20 cellular contexts compared by ENCODE assay signal in genomic region chr22:27434898-27435297, GRCh38.
A peak's percentile ranks its signal among the peaks of the same experiment; 100 is the strongest.
DNase-seq lines count a peak whose midpoint lies in the region; ATAC-seq and TF ChIP-seq lines count a peak whose summit lies in the region.
"Had no signal": no experiment of that assay in that cellular context is flagged by ENCODE, and none has a peak within 500 bp of the region (broad histone marks: within the 10 kb centered on the region; RNA-seq: fewer than 3 reads in every experiment).

No MANE protein-coding gene starts in this region.

- ATAC-seq in IMR-90 (ENCODE audit: low read depth) (no peak), right cardiac atrium (no peak)
- ATAC-seq: Panc1 had no signal

- no peak overlapping the region for H4K8ac ChIP-seq in IMR-90 (ENCODE audit: low read depth in 2 of 2, low read length in 2 of 2)
- H4K8ac ChIP-seq in trophoblast cell (ENCODE audit: low read depth, low read length): no peak overlapping the region

- H3K4ac ChIP-seq in IMR-90 (ENCODE audit: low read depth, low read length) (no peak overlapping the region), trophoblast cell (ENCODE audit: low read depth, low read length) (no peak overlapping the region)

- no peak overlapping the region for H2AK9ac ChIP-seq in IMR-90 (replicated peaks; ENCODE audit: low read depth, low read length, poor library complexity)

- H3F3A ChIP-seq in MM.1S (ENCODE audit: insufficient read depth, low read length): no peaks in the 10 kb centered on the region

- H3K4me1 ChIP-seq in IMR-90 (ENCODE audit: control insufficient read depth, insufficient read depth, low read length) (peaks cover 2% of the 10 kb centered on the region; the same call in 1 of the 2 replicates), right cardiac atrium (ENCODE audit: control insufficient read depth, insufficient read depth, low read length) (peaks cover 2% of the 10 kb centered on the region), trophoblast cell (ENCODE audit: control insufficient read depth in 1 of 2, insufficient read depth in 2 of 2, low read length in 2 of 2) (peaks cover 35 to 38% of the 10 kb centered on the region in 2 experiments), MM.1S (ENCODE audit: low read length) (no peaks in the 10 kb centered on the region)

- WGBS in IMR-90 (ENCODE audit: extremely low coverage in 2 of 2, insufficient read length in 1 of 2), 2 experiments: no CpG with 5 or more reads among the region's 10 CpGs
- 73% methylated on average over 10 of the region's 10 CpGs for WGBS in right cardiac atrium
- no CpG with 5 or more reads among the region's 10 CpGs for WGBS in trophoblast cell (ENCODE audit: extremely low coverage, insufficient coverage, insufficient read length)

- H3K79me2 ChIP-seq in trophoblast cell (ENCODE audit: control insufficient read depth, insufficient read depth, low read length, poor library complexity) (no peaks in the 10 kb centered on the region), MM.1S (ENCODE audit: low read length) (no peaks in the 10 kb centered on the region)

- H3K4me2 ChIP-seq in IMR-90 (ENCODE audit: low read depth, low read length): no peak overlapping the region
- H3K4me2 ChIP-seq in trophoblast cell (ENCODE audit: low read length): no peak overlapping the region
- no peak overlapping the region for H3K4me2 ChIP-seq in MM.1S (ENCODE audit: low read depth, low read length)

- peak overlapping the region; percentile 20 for H2BK12ac ChIP-seq in trophoblast cell (ENCODE audit: low read length)

- H2BK20ac ChIP-seq in IMR-90 (ENCODE audit: low read depth, low read length): no peak overlapping the region

- H4K91ac ChIP-seq in IMR-90 (ENCODE audit: insufficient read depth, low read depth, low read length) (no peak overlapping the region), trophoblast cell (ENCODE audit: low read depth, low read length) (peak overlapping the region; percentile 85)

- no TSS peak for BruUV-seq in IMR-90 (replicated peaks; lab: Mats Ljungman, UMichigan)

- no peak overlapping the region for H2BK5ac ChIP-seq in IMR-90 (ENCODE audit: low read depth, low read length, poor library complexity, severe bottlenecking)
- peak overlapping the region; percentile 42 for H2BK5ac ChIP-seq in trophoblast cell (ENCODE audit: low read depth, low read length, poor library complexity)

- TF ChIP-seq POLR2A in IMR-90 (IDR thresholded peaks at IDR 0.05; ENCODE audit: low read depth, low read length): no peak

- H3K27me3 ChIP-seq in IMR-90 (ENCODE audit: control insufficient read depth, insufficient read depth, low read length) (peaks cover 15% of the 10 kb centered on the region), right cardiac atrium (ENCODE audit: control insufficient read depth, insufficient read depth) (no peaks in the 10 kb centered on the region), trophoblast cell (ENCODE audit: insufficient read depth, low read length) (no peaks in the 10 kb centered on the region), MM.1S (replicated peaks; ENCODE audit: insufficient read depth, low read length) (peaks cover 68% of the 10 kb centered on the region)
- H3K27me3 ChIP-seq: BE2C had no signal

- H3K79me1 ChIP-seq in IMR-90 (ENCODE audit: low read depth in 1 of 2, low read length in 2 of 2) (no peaks in the 10 kb centered on the region), trophoblast cell (ENCODE audit: low read length) (peaks cover 26% of the 10 kb centered on the region)

- no peaks in the 10 kb centered on the region for H3K9me1 ChIP-seq in IMR-90 (ENCODE audit: insufficient read depth, low read length)

- no peak overlapping the region for H3K4me3 ChIP-seq in IMR-90 (ENCODE audit: insufficient read depth, low read depth, low read length)
- no peak overlapping the region for H3K4me3 ChIP-seq in fibroblast of the aortic adventitia (ENCODE audit: low read depth, low read length)
- H3K4me3 ChIP-seq in right cardiac atrium (ENCODE audit: low read length): no peak overlapping the region
- H3K4me3 ChIP-seq in trophoblast cell (ENCODE audit: low read depth, low read length): no peak overlapping the region
- H3K4me3 ChIP-seq in MM.1S (ENCODE audit: low read length): no peak overlapping the region

- no peaks in the 10 kb centered on the region for H4K20me1 ChIP-seq in IMR-90 (ENCODE audit: insufficient read depth, low read length)
- no peaks in the 10 kb centered on the region for H4K20me1 ChIP-seq in MM.1S (ENCODE audit: insufficient read depth, low read length)

- H3K23ac ChIP-seq in IMR-90 (ENCODE audit: low read depth, low read length): no peak overlapping the region
- H3K23ac ChIP-seq in trophoblast cell (ENCODE audit: low read length): no peak overlapping the region

- no peak overlapping the region for H2AFZ ChIP-seq in IMR-90 (replicated peaks; ENCODE audit: low read length, poor library complexity)
- H2AFZ ChIP-seq in trophoblast cell (ENCODE audit: insufficient read depth, low read length, poor library complexity): no peak overlapping the region
- no peak overlapping the region for H2AFZ ChIP-seq in MM.1S (ENCODE audit: low read length)

- intact Hi-C loops in IMR-90 (cut with micrococcal nuclease): no loop called here
- intact Hi-C loops in right cardiac atrium (cut with DNase I): no loop called here

- H3K9me3 ChIP-seq in IMR-90 (ENCODE audit: control insufficient read depth, insufficient read depth, low read length) (peaks cover 12% of the 10 kb centered on the region), right cardiac atrium (ENCODE audit: control insufficient read depth, low read length) (peaks cover 4% of the 10 kb centered on the region), trophoblast cell (ENCODE audit: insufficient read depth, low read depth, low read length) (peaks cover 6% of the 10 kb centered on the region), MM.1S (replicated peaks; ENCODE audit: insufficient read depth, low read length) (no peaks in the 10 kb centered on the region)
- H3K9me3 ChIP-seq: BE2C had no signal

- H2BK15ac ChIP-seq in IMR-90 (ENCODE audit: low read depth, low read length): no peak overlapping the region

- H4K12ac ChIP-seq in trophoblast cell (ENCODE audit: low read depth, low read length): no peak overlapping the region

- TF ChIP-seq RAD21 in IMR-90 (IDR thresholded peaks at IDR 0.05; ENCODE audit: low read length): no peak

- H3K18ac ChIP-seq in IMR-90 (ENCODE audit: low read depth, low read length) (no peak overlapping the region), trophoblast cell (ENCODE audit: low read length) (no peak overlapping the region)

- H3K9me2 ChIP-seq in MM.1S (replicated peaks; ENCODE audit: insufficient read depth, low read length): no peaks in the 10 kb centered on the region

- H3K27ac ChIP-seq in IMR-90 (ENCODE audit: insufficient read depth, low read length) (no peak overlapping the region), right cardiac atrium (ENCODE audit: low read length) (peak overlapping the region; percentile 16), trophoblast cell (ENCODE audit: low read depth, low read length) (no peak overlapping the region), MM.1S (ENCODE audit: low read length) (no peak overlapping the region)

- dilution Hi-C loops in IMR-90 (cut with HindIII; ENCODE audit: low sequenced_read_pairs, unreplicated experiment): no loop called here

- in situ Hi-C loops in IMR-90 (cut with MboI; ENCODE audit: low sequenced_read_pairs): no loop called here

- POLR2A ChIA-PET in IMR-90 (lab: Charles Lee; ENCODE audit: unreplicated experiment): no interaction called here

- no peak overlapping the region for H2BK120ac ChIP-seq in IMR-90 (ENCODE audit: low read depth, low read length)
- no peak overlapping the region for H2BK120ac ChIP-seq in trophoblast cell (ENCODE audit: insufficient read depth, low read length, poor library complexity)

- no peak overlapping the region for H3K14ac ChIP-seq in IMR-90 (replicated peaks; ENCODE audit: low read depth, low read length)
- no peak overlapping the region for H3K14ac ChIP-seq in trophoblast cell (ENCODE audit: low read length)

- H4K5ac ChIP-seq in IMR-90 (ENCODE audit: low read depth, low read length): no peak overlapping the region

- DNase-seq in IMR-90: no peak
- peak; percentile 25 for DNase-seq in fibroblast of the aortic adventitia (ENCODE audit: low read depth)
- DNase-seq in right cardiac atrium: no peak
- DNase-seq in trophoblast cell: peak in 1 of 2 donors; percentile 15
- no peak for DNase-seq in D341Med (ENCODE audit: low spot score)
- no peak for DNase-seq in MM.1S
- no peak for DNase-seq in HT-29 (ENCODE audit: low spot score)
- DNase-seq: BE2C; CD4-positive, CD25-positive, alpha-beta regulatory T cell; COR-L47; GDM1; HCEC 1CT; Karpas-422; NCI-H1048; NCI-H1436 treated with DMSO at 0.1 percent for 48 hours; NCI-H2029 treated with DMSO at 0.1 percent for 48 hours; NCI-H2171 treated with DMSO at 0.1 percent for 48 hours; NCI-H446 treated with DMSO at 0.1 percent for 48 hours; NCI-H69 had no signal

- no peak for TF ChIP-seq CTCF in IMR-90 (conservative IDR thresholded peaks at IDR 0.05; ENCODE audit: low read depth, low read length)
- TF ChIP-seq CTCF in fibroblast of the aortic adventitia (IDR thresholded peaks at IDR 0.05; ENCODE audit: insufficient read depth, low read length): no peak
- TF ChIP-seq CTCF in MM.1S (IDR thresholded peaks at IDR 0.05; ENCODE audit: low read length): no peak

- no peak overlapping the region for H2AK5ac ChIP-seq in IMR-90 (ENCODE audit: low read depth, low read length)
- no peak overlapping the region for H2AK5ac ChIP-seq in trophoblast cell (ENCODE audit: low read length)

- H3K56ac ChIP-seq in IMR-90 (ENCODE audit: extremely low read depth, insufficient read depth, low read length): no peak overlapping the region

- H3K9ac ChIP-seq in IMR-90 (ENCODE audit: low read depth, low read length) (no peak overlapping the region), trophoblast cell (ENCODE audit: low read length) (no peak overlapping the region), MM.1S (ENCODE audit: low read length) (no peak overlapping the region)

- CTCF ChIA-PET in IMR-90 (lab: Yijun Ruan, JAX): no interaction called here

- H3K36me3 ChIP-seq in IMR-90 (ENCODE audit: control insufficient read depth, insufficient read depth, low read length) (no peaks in the 10 kb centered on the region), trophoblast cell (ENCODE audit: control insufficient read depth in 1 of 2, insufficient read depth in 2 of 2, low read length in 2 of 2) (no peaks in the 10 kb centered on the region), MM.1S (replicated peaks; ENCODE audit: insufficient read depth, low read length) (no peaks in the 10 kb centered on the region)
- H3K36me3 ChIP-seq: BE2C had no signal

TF ChIP-seq in IMR-90, 13 proteins besides CTCF, POLR2A, EP300 and RAD21 (continues in another document):
- TF ChIP-seq CHD1 (IDR thresholded peaks at IDR 0.05; ENCODE audit: low read depth, low read length) (no peak), CEBPB (IDR thresholded peaks at IDR 0.05; ENCODE audit: low read depth, low read length) (0 out of 2 replicates have a peak, but pooled peaks have one; percentile 6)
